In genomic region chr1:15153184-15153841, GRCh38 we compare ENCODE assay signal across 8 cellular contexts. TPM values are rescaled to one million over a fixed set of nuclear protein-coding genes. Genes with fewer than 3 reads are reported as not detected.
A peak's percentile ranks its signal among the peaks of the same experiment; 100 is the strongest.
DNase-seq lines count a peak whose midpoint lies in the region; FAIRE-seq and TF ChIP-seq lines count a peak whose summit lies in the region.

Gene TMEM51, plus strand, starts transcription at chr1:15153747. Its CDS starts 61,341 bp downstream, at chr1:15215088.

- no peak for FAIRE-seq in GM19239 (lab: Jason Lieb, UNC)

- H3K9ac ChIP-seq in fibroblast of lung (ENCODE audit: insufficient read depth, low read length) = peak within 1 kb of the TSS; percentile 81

- H3K4me2 ChIP-seq in fibroblast of lung (ENCODE audit: extremely low read depth, insufficient read depth, low read length) = peak within 1 kb of the TSS; percentile 86

- H3K27me3 ChIP-seq in fibroblast of lung (ENCODE audit: control insufficient read depth, insufficient read depth, low read length) = peaks cover 8% of the 10 kb centered on the region

- H3K9me3 ChIP-seq in fibroblast of lung (ENCODE audit: control insufficient read depth, insufficient read depth, low read depth, low read length) = no peaks in the 10 kb centered on the region

- H2AFZ ChIP-seq in fibroblast of lung (ENCODE audit: low read length) = peak within 1 kb of the TSS; percentile 62

- peaks cover 34% of the 10 kb centered on the region for H3K79me2 ChIP-seq in fibroblast of lung (ENCODE audit: control insufficient read depth, insufficient read depth, low read length)

- DNase-seq in DMS79 treated with DMSO at 0.1 percent for 48 hours (lab: John Stamatoyannopoulos, UW) = peak; percentile 25
- peak; percentile 82 for DNase-seq in LoVo (ENCODE audit: low spot score)
- DNase-seq in UCSD-AML1 (lab: John Stamatoyannopoulos, UW; ENCODE audit: unreplicated experiment) = peak; percentile 86
- peak; percentile 50 to 74 for DNase-seq in fibroblast of lung (ENCODE audit: low read depth in 2 of 2)
- peak; percentile 73 for DNase-seq in myocyte (ENCODE audit: low read depth)
- no peak for DNase-seq in GF-D8 (lab: John Stamatoyannopoulos, UW)
- DNase-seq in NOMO-1 (lab: John Stamatoyannopoulos, UW; ENCODE audit: unreplicated experiment in 2 of 2) = no peak
- DNase-seq in GM19239 (ENCODE audit: insufficient read length, low spot score) = no peak

- H3K36me3 ChIP-seq in fibroblast of lung (ENCODE audit: control insufficient read depth, insufficient read depth, low read length) = no peaks in the 10 kb centered on the region

- peak within 1 kb of the TSS; percentile 8 to 72 (median 68) for H3K4me3 ChIP-seq in fibroblast of lung (replicated peaks in 1 of 4; ENCODE audit: control extremely low read depth in 1 of 4, insufficient read depth in 1 of 4, low read depth in 3 of 4, low read length in 4 of 4)

- no peak for TF ChIP-seq CTCF in fibroblast of lung (conservative IDR thresholded peaks at IDR 0.05 in 1 of 2, IDR thresholded peaks at IDR 0.05 in 1 of 2; ENCODE audit: low read depth in 1 of 2, low read length in 2 of 2)

- no peaks in the 10 kb centered on the region for H4K20me1 ChIP-seq in fibroblast of lung (ENCODE audit: control insufficient read depth, extremely low read depth, insufficient read depth, low read length)

- H3K4me1 ChIP-seq in fibroblast of lung (ENCODE audit: control insufficient read depth, extremely low read depth, insufficient read depth, low read length) = peaks cover 18% of the 10 kb centered on the region

- H3K27ac ChIP-seq in fibroblast of lung (ENCODE audit: insufficient read depth, low read length) = peak within 1 kb of the TSS; percentile 77

RNA-seq across cellular contexts. Expression of gene TMEM51, which starts in this region (rescaled TPM):
- 6.1 and 6.7 TPM in 2 replicates for total RNA-seq in fibroblast of lung
- polyA plus RNA-seq in fibroblast of lung = 11.6 and 19.0 TPM in 2 replicates
- polyA plus RNA-seq in fibroblast of lung (2012) = 11.0 and 16.2 TPM in 2 replicates
- 2.1 and 3.7 TPM in 2 replicates for polyA minus RNA-seq in fibroblast of lung (ENCODE audit: low replicate concordance)
- total RNA-seq in myocyte = 4.5 and 9.5 TPM in 2 replicates
- polyA plus RNA-seq in myocyte (2012) = 2.3 TPM

Comparison
In these comparisons a context has a peak if more than half of its experiments do, and no peak if none do; other contexts are left out.
1. DNase-seq: peak in DMS79 treated with DMSO at 0.1 percent for 48 hours (single experiment), LoVo (single experiment), UCSD-AML1 (single experiment), fibroblast of lung (2 of 2) and myocyte (single experiment); none in GF-D8 (single experiment), NOMO-1 (0 of 2) and GM19239 (single experiment).